ENCODE assay signal across 31 cellular contexts in genomic region chr12:108918206-108918605, GRCh38. TPM values are rescaled to one million over a fixed set of nuclear protein-coding genes. Genes with fewer than 3 reads are reported as not detected.
"Had no signal": no experiment of that assay in that cellular context is flagged by ENCODE, and none has a peak within 500 bp of the region (broad histone marks: within the 10 kb centered on the region; RNA-seq: fewer than 3 reads in every experiment).

No MANE protein-coding gene starts in this region.

- H3K27me3 ChIP-seq: adrenal gland, body of pancreas, dorsolateral prefrontal cortex, esophagus muscularis mucosa, gastrocnemius medialis had no signal

- H3K27me3 Mint-ChIP-seq: activated CD4-positive, alpha-beta T cell treated with anti-CD3 and anti-CD28 coated beads, Interleukin-2, amount 10 ng/mL, durations not matched to agents 7 days and 5 days; activated T-helper 17 cell treated with anti-CD3 and anti-CD28 coated beads, Interleukin-2, amount 50 U/mL, for 72 hours; dendritic cell treated with granulocyte-macrophage colony-stimulating factor and Interleukin-4, amounts not matched to agents 40 ng/mL and 50 ng/mL, for 4 days had no signal

- H3K9me3 ChIP-seq: adrenal gland, body of pancreas, gastrocnemius medialis had no signal

- ATAC-seq: activated CD8-positive, alpha-beta T cell treated with anti-CD3 and anti-CD28 coated beads for 36 hours; activated naive CD8-positive, alpha-beta T cell treated with anti-CD3 and anti-CD28 coated beads, Interleukin-2, amount 50 U/mL, for 24 hours; activated T-cell treated with anti-CD3 and anti-CD28 coated beads, Interleukin-2, amount 50 U/mL, for 4 hours; activated T-helper 17 cell treated with anti-CD3 and anti-CD28 coated beads, Interleukin-2, amount 50 U/mL, for 72 hours; body of pancreas; foreskin keratinocyte; gastrocnemius medialis had no signal

- H3K36me3 ChIP-seq: adrenal gland, esophagus muscularis mucosa, gastrocnemius medialis had no signal

- H3K27ac Mint-ChIP-seq: activated CD4-positive, alpha-beta T cell treated with anti-CD3 and anti-CD28 coated beads, Interleukin-2, amount 10 ng/mL, durations not matched to agents 7 days and 5 days; activated CD8-positive, alpha-beta T cell treated with anti-CD3 and anti-CD28 coated beads for 36 hours; activated naive CD8-positive, alpha-beta T cell; activated naive CD8-positive, alpha-beta T cell treated with anti-CD3 and anti-CD28 coated beads, Interleukin-2, amount 50 U/mL, for 24 hours; activated T-helper 17 cell treated with anti-CD3 and anti-CD28 coated beads, Interleukin-2, amount 50 U/mL, for 72 hours; dendritic cell treated with granulocyte-macrophage colony-stimulating factor and Interleukin-4, amounts not matched to agents 40 ng/mL and 50 ng/mL, for 4 days had no signal

- H3K4me1 Mint-ChIP-seq: activated CD4-positive, alpha-beta T cell treated with anti-CD3 and anti-CD28 coated beads, Interleukin-2, amount 10 ng/mL, durations not matched to agents 7 days and 5 days; activated naive CD8-positive, alpha-beta T cell treated with anti-CD3 and anti-CD28 coated beads, Interleukin-2, amount 50 U/mL, for 24 hours; activated T-helper 17 cell treated with anti-CD3 and anti-CD28 coated beads, Interleukin-2, amount 50 U/mL, for 72 hours had no signal

- H3K4me3 Mint-ChIP-seq: activated CD4-positive, alpha-beta T cell treated with anti-CD3 and anti-CD28 coated beads, Interleukin-2, amount 10 ng/mL, durations not matched to agents 7 days and 5 days; activated CD8-positive, alpha-beta T cell treated with anti-CD3 and anti-CD28 coated beads for 36 hours; activated naive CD8-positive, alpha-beta T cell; activated naive CD8-positive, alpha-beta T cell treated with anti-CD3 and anti-CD28 coated beads, Interleukin-2, amount 50 U/mL, for 24 hours; activated T-cell treated with anti-CD3 and anti-CD28 coated beads, Interleukin-2, amount 50 U/mL, for 4 hours; activated T-helper 17 cell treated with anti-CD3 and anti-CD28 coated beads, Interleukin-2, amount 50 U/mL, for 72 hours; dendritic cell treated with granulocyte-macrophage colony-stimulating factor and Interleukin-4, amounts not matched to agents 40 ng/mL and 50 ng/mL, for 4 days had no signal

- H3K27ac ChIP-seq: adrenal gland, body of pancreas, coronary artery, esophagus muscularis mucosa, foreskin keratinocyte, gastrocnemius medialis had no signal

- DNase-seq: activated CD4-positive, alpha-beta T cell treated with anti-CD3 and anti-CD28 coated beads for 4 hours; activated CD4-positive, alpha-beta T cell treated with anti-CD3 and anti-CD28 coated beads, Interleukin-2, amount 10 ng/mL, durations not matched to agents 7 days and 5 days; activated CD4-positive, alpha-beta T cell treated with anti-CD3 and anti-CD28 coated beads, Interleukin-2, amount 50 U/mL, for 48 hours; activated CD4-positive, CD25-positive, alpha-beta regulatory T cell; activated CD4-positive, CD25-positive, alpha-beta regulatory T cell treated with anti-CD3 and anti-CD28 coated beads, Interleukin-2, amount 50 U/mL, for 72 hours; activated CD8-positive, alpha-beta memory T cell treated with anti-CD3 and anti-CD28 coated beads for 24 hours; activated CD8-positive, alpha-beta T cell treated with anti-CD3 and anti-CD28 coated beads for 36 hours; activated effector memory CD4-positive, alpha-beta T cell treated with Interleukin-2 at 50 U/mL for 16 hours; activated gamma-delta T cell treated with Interleukin-2 at 50 U/mL for 16 hours; activated naive CD4-positive, alpha-beta T cell treated with anti-CD3 and anti-CD28 coated beads, Interleukin-2, amount 50 U/mL, for 16 hours; activated naive CD4-positive, alpha-beta T cell treated with Interleukin-2 at 50 U/mL for 16 hours; activated naive CD8-positive, alpha-beta T cell treated with anti-CD3 and anti-CD28 coated beads, Interleukin-2, amount 50 U/mL, for 24 hours; activated T-cell treated with anti-CD3 and anti-CD28 coated beads, Interleukin-2, amount 50 U/mL, for 4 hours; adrenal gland; amygdala; aorta; body of pancreas; cerebellar nuclear complex; effector memory CD4-positive, alpha-beta T cell; erythroblast; foreskin keratinocyte; gastrocnemius medialis; glutamatergic neuron; T-helper 2 cell had no signal

- H3K4me3 ChIP-seq: adrenal gland, body of pancreas, coronary artery, dorsolateral prefrontal cortex, esophagus muscularis mucosa, gastrocnemius medialis had no signal

- H3K4me1 ChIP-seq: adrenal gland, body of pancreas, foreskin keratinocyte had no signal

- H3K9me3 Mint-ChIP-seq: activated naive CD8-positive, alpha-beta T cell treated with anti-CD3 and anti-CD28 coated beads, Interleukin-2, amount 50 U/mL, for 24 hours; activated T-cell treated with anti-CD3 and anti-CD28 coated beads, Interleukin-2, amount 50 U/mL, for 4 hours; activated T-helper 17 cell treated with anti-CD3 and anti-CD28 coated beads, Interleukin-2, amount 50 U/mL, for 72 hours had no signal

- H3K36me3 Mint-ChIP-seq: activated naive CD8-positive, alpha-beta T cell had no signal

RNA-seq across cellular contexts. Expression of gene DAO, which starts 38.3 kb away (rescaled TPM):
- total RNA-seq: activated CD4-positive, alpha-beta T cell treated with anti-CD3 and anti-CD28 coated beads, Interleukin-2, amount 10 ng/mL, durations not matched to agents 7 days and 5 days; activated CD8-positive, alpha-beta T cell treated with anti-CD3 and anti-CD28 coated beads for 36 hours; activated T-cell treated with anti-CD3 and anti-CD28 coated beads, Interleukin-2, amount 50 U/mL, for 4 hours; activated T-helper 17 cell treated with anti-CD3 and anti-CD28 coated beads, Interleukin-2, amount 50 U/mL, for 72 hours; adrenal gland; aorta; body of pancreas; esophagus muscularis mucosa; foreskin keratinocyte; gastrocnemius medialis; T-helper 1 cell treated with Interleukin-12 subunit alpha and Interleukin-12 subunit beta and Interleukin-4 antibody, amounts not matched to agents 30 ng/mL and 1 ng/mL, for 36 hours had no signal
- polyA plus RNA-seq: adrenal gland, aorta, foreskin keratinocyte had no signal
